ENCODE assay signal across 10 cellular contexts in genomic region chr5:10351199-10351881, GRCh38. TPM values are rescaled to one million over a fixed set of nuclear protein-coding genes. Genes with fewer than 3 reads are reported as not detected.
A peak's percentile ranks its signal among the peaks of the same experiment; 100 is the strongest.
DNase-seq lines count a peak whose midpoint lies in the region; ATAC-seq and TF ChIP-seq lines count a peak whose summit lies in the region.
"Had no signal": no experiment of that assay in that cellular context is flagged by ENCODE, and none has a peak within 500 bp of the region (broad histone marks: within the 10 kb centered on the region; RNA-seq: fewer than 3 reads in every experiment).

No MANE protein-coding gene starts in this region.

- DNase-seq in activated T-cell treated with anti-CD3 and anti-CD28 coated beads, Interleukin-2, amount 50 U/mL, for 24 hours, result no peak
- DNase-seq in activated T-cell treated with anti-CD3 and anti-CD28 coated beads, Interleukin-2, amount 50 U/mL, for 48 hours, result no peak
- DNase-seq in RPMI7951 (ENCODE audit: low read depth) (peak; percentile 69), fibroblast of the aortic adventitia (ENCODE audit: low read depth) (peak; percentile 64), T-helper 1 cell (no peak), activated gamma-delta T cell (lab: John Stamatoyannopoulos, UW) (no peak)
- DNase-seq: activated CD4-positive, CD25-positive, alpha-beta regulatory T cell had no signal

- peaks cover 25% of the 10 kb centered on the region for H3K4me1 Mint-ChIP-seq in activated T-cell treated with anti-CD3 and anti-CD28 coated beads, Interleukin-2, amount 50 U/mL, for 24 hours (ENCODE audit: low read depth)
- peaks cover 13% of the 10 kb centered on the region for H3K4me1 Mint-ChIP-seq in stimulated activated memory B cell treated with anti-CD40 and anti-IgM and Interleukin-4, amounts not matched to agents 10 μg/mL and 1 μg/mL and 100 μg/mL, for 72 hours

- TF ChIP-seq CTCF in fibroblast of the aortic adventitia (IDR thresholded peaks at IDR 0.05; ENCODE audit: insufficient read depth, low read length), result no peak

- no peak overlapping the region for H3K4me3 Mint-ChIP-seq in activated T-cell treated with anti-CD3 and anti-CD28 coated beads, Interleukin-2, amount 50 U/mL, for 24 hours
- no peak overlapping the region for H3K4me3 Mint-ChIP-seq in stimulated activated memory B cell treated with anti-CD40 and anti-IgM and Interleukin-4, amounts not matched to agents 10 μg/mL and 1 μg/mL and 100 μg/mL, for 72 hours

- H3K9me3 Mint-ChIP-seq in activated T-cell treated with anti-CD3 and anti-CD28 coated beads, Interleukin-2, amount 50 U/mL, for 24 hours, result no peaks in the 10 kb centered on the region
- H3K9me3 Mint-ChIP-seq in stimulated activated memory B cell treated with anti-CD40 and anti-IgM and Interleukin-4, amounts not matched to agents 10 μg/mL and 1 μg/mL and 100 μg/mL, for 72 hours, result no peaks in the 10 kb centered on the region

- H3K36me3 Mint-ChIP-seq in activated T-cell treated with anti-CD3 and anti-CD28 coated beads, Interleukin-2, amount 50 U/mL, for 24 hours (ENCODE audit: low read depth), result peaks cover 25% of the 10 kb centered on the region
- H3K36me3 Mint-ChIP-seq in stimulated activated memory B cell treated with anti-CD40 and anti-IgM and Interleukin-4, amounts not matched to agents 10 μg/mL and 1 μg/mL and 100 μg/mL, for 72 hours, result no peaks in the 10 kb centered on the region

- H3K4me3 ChIP-seq in fibroblast of the aortic adventitia (ENCODE audit: low read depth, low read length), result no peak overlapping the region
- H3K4me3 ChIP-seq: esophagus muscularis mucosa had no signal

- peak overlapping the region; percentile 7 for H3K27ac Mint-ChIP-seq in activated T-cell treated with anti-CD3 and anti-CD28 coated beads, Interleukin-2, amount 50 U/mL, for 24 hours
- H3K27ac Mint-ChIP-seq in stimulated activated memory B cell treated with anti-CD40 and anti-IgM and Interleukin-4, amounts not matched to agents 10 μg/mL and 1 μg/mL and 100 μg/mL, for 72 hours, result peak overlapping the region; percentile 99

- no peaks in the 10 kb centered on the region for H3K27me3 Mint-ChIP-seq in activated T-cell treated with anti-CD3 and anti-CD28 coated beads, Interleukin-2, amount 50 U/mL, for 24 hours
- H3K27me3 Mint-ChIP-seq in stimulated activated memory B cell treated with anti-CD40 and anti-IgM and Interleukin-4, amounts not matched to agents 10 μg/mL and 1 μg/mL and 100 μg/mL, for 72 hours, result no peaks in the 10 kb centered on the region

- ATAC-seq in stimulated activated memory B cell treated with anti-CD40 and anti-IgM and Interleukin-4, amounts not matched to agents 10 μg/mL and 1 μg/mL and 100 μg/mL, for 72 hours, result no peak
- no peak for ATAC-seq in HG02571 (IDR thresholded peaks at IDR 0.05; ENCODE audit: unreplicated experiment)

RNA-seq across cellular contexts. Expression of gene MARCHF6, which starts 2.2 kb away (rescaled TPM):
- 18.7 and 22.3 TPM in 2 replicates for total RNA-seq in RPMI7951 (2014; rRNA removed; shearing (Covaris generic))
- 49.0 and 68.1 TPM in 2 replicates for total RNA-seq in fibroblast of the aortic adventitia (ENCODE audit: low replicate concordance)

RNA-seq across cellular contexts. Expression of gene CMBL, which starts 43.6 kb away (rescaled TPM):
- 4.0 and 4.1 TPM in 2 replicates for total RNA-seq in RPMI7951 (2014; rRNA removed; shearing (Covaris generic))
- total RNA-seq in fibroblast of the aortic adventitia (ENCODE audit: low replicate concordance), result 12.3 and 13.6 TPM in 2 replicates

Comparison
In these comparisons a context has a peak if more than half of its experiments do, and no peak if none do; other contexts are left out.
1. DNase-seq: peak in RPMI7951 (single experiment) and fibroblast of the aortic adventitia (single experiment); none in activated T-cell treated with anti-CD3 and anti-CD28 coated beads, Interleukin-2, amount 50 U/mL, for 24 hours (single experiment), activated T-cell treated with anti-CD3 and anti-CD28 coated beads, Interleukin-2, amount 50 U/mL, for 48 hours (0 of 2), T-helper 1 cell (0 of 5) and activated gamma-delta T cell (single experiment).